In genomic region chr20:50306478-50307423, GRCh38 we compare ENCODE assay signal across 12 cellular contexts.
DNase-seq lines count a peak whose midpoint lies in the region; ATAC-seq and TF ChIP-seq lines count a peak whose summit lies in the region.
"Had no signal": no experiment of that assay in that cellular context is flagged by ENCODE, and none has a peak within 500 bp of the region (broad histone marks: within the 10 kb centered on the region; RNA-seq: fewer than 3 reads in every experiment).

No MANE protein-coding gene starts in this region.

- no peaks in the 10 kb centered on the region for H3K36me3 ChIP-seq in GM23248 (ENCODE audit: low read depth)
- H3K36me3 ChIP-seq in lower lobe of right lung, result no peaks in the 10 kb centered on the region

- BruUV-seq in MCF 10A (replicated peaks; lab: Mats Ljungman, UMichigan), result no TSS peak

- H3K4me1 ChIP-seq in GM23248 (ENCODE audit: insufficient read depth) (peaks cover 62% of the 10 kb centered on the region), lower lobe of right lung (peaks cover 72% of the 10 kb centered on the region)

- H3K4me1 Mint-ChIP-seq in MCF 10A (ENCODE audit: insufficient read depth, unreplicated experiment), result peaks cover 50% of the 10 kb centered on the region
- peaks cover 24% of the 10 kb centered on the region for H3K4me1 Mint-ChIP-seq in activated CD8-positive, alpha-beta T cell treated with anti-CD3 and anti-CD28 coated beads, Interleukin-2, amount 10 ng/mL, durations not matched to agents 7 days and 5 days (ENCODE audit: low read depth)

- in situ Hi-C loops in GM23248 (cut with MboI), result no loop called here

- DNase-seq in GM23248 (no peak), MCF 10A (ENCODE audit: unreplicated experiment) (no peak), lower lobe of right lung (no peak)
- no peak for DNase-seq in activated CD8-positive, alpha-beta T cell treated with anti-CD3 and anti-CD28 coated beads, Interleukin-2, amount 10 ng/mL, durations not matched to agents 7 days and 5 days
- DNase-seq in stimulated activated CD4-positive, alpha-beta T cell treated with anti-CD3 and anti-CD28 coated beads, Interleukin-15, amount 100 ng/mL, for 24 hours, result no peak
- DNase-seq: activated CD8-positive, alpha-beta memory T cell treated with anti-CD3 and anti-CD28 coated beads, Interleukin-2, amount 50 U/mL, for 48 hours; erythroblast; MV-4-11; SIG-M5 had no signal

- peak overlapping the region; percentile 84 for H3K9ac ChIP-seq in GM23248

- H3K9me3 Mint-ChIP-seq in MCF 10A (ENCODE audit: unreplicated experiment), result no peaks in the 10 kb centered on the region
- H3K9me3 Mint-ChIP-seq in activated CD8-positive, alpha-beta T cell treated with anti-CD3 and anti-CD28 coated beads, Interleukin-2, amount 10 ng/mL, durations not matched to agents 7 days and 5 days (ENCODE audit: insufficient read depth), result no peaks in the 10 kb centered on the region

- no peak overlapping the region for H3K4me3 ChIP-seq in GM23248
- H3K4me3 ChIP-seq in lower lobe of right lung, result no peak overlapping the region
- no peak overlapping the region for H3K4me3 ChIP-seq in skin epidermis

- no peaks in the 10 kb centered on the region for H3K27me3 ChIP-seq in GM23248 (replicated peaks; ENCODE audit: insufficient read depth)
- H3K27me3 ChIP-seq in lower lobe of right lung (ENCODE audit: low read depth), result no peaks in the 10 kb centered on the region

- H3K9me2 ChIP-seq in GM23248 (ENCODE audit: insufficient read depth), result no peaks in the 10 kb centered on the region

- H3K27me3 Mint-ChIP-seq in MCF 10A (ENCODE audit: insufficient read depth, unreplicated experiment), result no peaks in the 10 kb centered on the region
- H3K27me3 Mint-ChIP-seq in activated CD8-positive, alpha-beta T cell treated with anti-CD3 and anti-CD28 coated beads, Interleukin-2, amount 10 ng/mL, durations not matched to agents 7 days and 5 days (ENCODE audit: low read depth), result no peaks in the 10 kb centered on the region

- peaks cover 54% of the 10 kb centered on the region for H3F3A ChIP-seq in GM23248 (ENCODE audit: insufficient read depth)

- peak overlapping the region; percentile 59 for H3K4me3 Mint-ChIP-seq in MCF 10A (ENCODE audit: unreplicated experiment)
- no peak overlapping the region for H3K4me3 Mint-ChIP-seq in activated CD8-positive, alpha-beta T cell treated with anti-CD3 and anti-CD28 coated beads, Interleukin-2, amount 10 ng/mL, durations not matched to agents 7 days and 5 days

- intact Hi-C loops in MCF 10A (cut with micrococcal nuclease), result loop anchor here (10.0 kb wide), 1 partner anchor 158 kb away; no protein-coding TSS in a partner anchor
- intact Hi-C loops in lower lobe of right lung (cut with DNase I), result no loop called here

- POLR2A ChIA-PET in MCF 10A (lab: Yijun Ruan, JAX), result interaction anchor here (0.5 to 7.4 kb wide), 12 partner anchors 8 to 668 kb away, joined by 3 to 43 read pairs (median 3); partner anchors contain the start of gene CEBPB
- POLR2A ChIA-PET in activated CD8-positive, alpha-beta T cell treated with anti-CD3 and anti-CD28 coated beads, Interleukin-2, amount 10 ng/mL, durations not matched to agents 7 days and 5 days (lab: Charles Lee), result no interaction called here

- ATAC-seq in lower lobe of right lung, result no peak
- no peak for ATAC-seq in activated CD8-positive, alpha-beta T cell treated with anti-CD3 and anti-CD28 coated beads, Interleukin-2, amount 10 ng/mL, durations not matched to agents 7 days and 5 days
- ATAC-seq in GM21515 (IDR thresholded peaks at IDR 0.05; ENCODE audit: unreplicated experiment), result no peak
- no peak for ATAC-seq in GM18907 (IDR thresholded peaks at IDR 0.05; ENCODE audit: unreplicated experiment)

- WGBS in GM23248 (ENCODE audit: low coverage in 1 of 2, low lambda C conversion rate in 2 of 2, missing lambda C conversion rate in 2 of 2), 2 experiments, result 78 to 81% methylated on average over 11 to 13 of the region's 13 CpGs

- TF ChIP-seq CTCF in MCF 10A (IDR thresholded peaks at IDR 0.05; ENCODE audit: unreplicated experiment) (no peak), lower lobe of right lung (IDR thresholded peaks at IDR 0.05) (no peak)

- H3K79me2 ChIP-seq in GM23248 (ENCODE audit: insufficient read depth), result no peaks in the 10 kb centered on the region

- no peaks in the 10 kb centered on the region for H3K36me3 Mint-ChIP-seq in MCF 10A (ENCODE audit: insufficient read depth, unreplicated experiment)
- no peaks in the 10 kb centered on the region for H3K36me3 Mint-ChIP-seq in activated CD8-positive, alpha-beta T cell treated with anti-CD3 and anti-CD28 coated beads, Interleukin-2, amount 10 ng/mL, durations not matched to agents 7 days and 5 days (ENCODE audit: low read depth)

- H4K20me1 ChIP-seq in GM23248 (ENCODE audit: insufficient read depth), result no peaks in the 10 kb centered on the region

- H3K27ac Mint-ChIP-seq in MCF 10A (ENCODE audit: low read depth, unreplicated experiment), result peak overlapping the region; percentile 82
- H3K27ac Mint-ChIP-seq in activated CD8-positive, alpha-beta T cell treated with anti-CD3 and anti-CD28 coated beads, Interleukin-2, amount 10 ng/mL, durations not matched to agents 7 days and 5 days, result no peak overlapping the region

- H3K9me3 ChIP-seq in GM23248 (ENCODE audit: low read depth) (no peaks in the 10 kb centered on the region), lower lobe of right lung (no peaks in the 10 kb centered on the region)

- CTCF ChIA-PET in MCF 10A (lab: Yijun Ruan, JAX), result interaction anchor here (0.8 to 1.4 kb wide), 6 partner anchors 10 to 158 kb away, joined by 3 to 6 read pairs (median 4); no protein-coding TSS in a partner anchor
- CTCF ChIA-PET in activated CD8-positive, alpha-beta T cell treated with anti-CD3 and anti-CD28 coated beads, Interleukin-2, amount 10 ng/mL, durations not matched to agents 7 days and 5 days (lab: Charles Lee), result no interaction called here

- peak overlapping the region; percentile 25 for H3K4me2 ChIP-seq in GM23248 (ENCODE audit: unreplicated experiment)

- peak overlapping the region; percentile 4; the same call in 1 of the 2 replicates for H2AFZ ChIP-seq in GM23248

- peak overlapping the region; percentile 98 for H3K27ac ChIP-seq in GM23248
- peak overlapping the region; percentile 80 for H3K27ac ChIP-seq in lower lobe of right lung
- H3K27ac ChIP-seq in skin epidermis, result peak overlapping the region in 20 of 21 experiments; percentile 57 to 94 (median 82)
